In the genomic region with DNA sequence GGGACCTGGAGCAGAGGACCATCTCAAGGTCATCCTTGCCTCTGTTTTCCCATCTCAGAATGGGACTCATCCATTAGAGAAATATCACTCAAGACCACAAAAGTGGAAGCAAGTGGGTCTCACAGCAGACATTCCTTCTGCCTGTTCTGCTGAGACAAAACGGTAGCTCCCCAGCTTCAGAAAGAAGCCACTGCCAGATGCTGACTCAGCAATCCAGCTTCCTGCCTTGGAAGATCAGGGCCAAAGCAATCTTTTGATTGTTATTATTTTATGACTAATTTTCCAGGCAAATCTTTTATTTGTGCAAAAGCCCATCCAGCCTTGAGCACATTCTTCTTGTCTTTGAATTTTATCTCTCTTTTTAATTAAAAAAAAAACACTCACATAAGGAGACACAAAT, we compare ENCODE assay signal across 21 cellular contexts.
"Had no signal": no experiment of that assay in that cellular context is flagged by ENCODE, and none has a peak within 500 bp of the region (broad histone marks: within the 10 kb centered on the region; RNA-seq: fewer than 3 reads in every experiment).

No MANE protein-coding gene starts in this region.

- H3K27me3 ChIP-seq: esophagus muscularis mucosa, left lung, sigmoid colon, transverse colon had no signal

- ATAC-seq: effector memory CD8-positive, alpha-beta T cell; left lung; lower lobe of right lung; psoas muscle had no signal

- H3K9ac ChIP-seq: parathyroid adenoma had no signal

- H3K27ac ChIP-seq: epithelial cell of prostate, esophagus muscularis mucosa, left lung, lower lobe of right lung, parathyroid adenoma, psoas muscle, sigmoid colon, skin epidermis, stomach, thoracic aorta, transverse colon had no signal

- H3K4me3 ChIP-seq: esophagus muscularis mucosa, left lung, lower lobe of right lung, psoas muscle, sigmoid colon, skin epidermis, stomach, thoracic aorta, transverse colon had no signal

- H2AFZ ChIP-seq: parathyroid adenoma had no signal

- H3K36me3 ChIP-seq: esophagus muscularis mucosa, left lung, lower lobe of right lung, sigmoid colon, stomach, thoracic aorta, transverse colon had no signal

- H3K9me3 ChIP-seq: thoracic aorta, transverse colon had no signal

- H3K4me1 Mint-ChIP-seq: immature natural killer cell, naive B cell, nephron progenitor cell had no signal

- H3K4me1 ChIP-seq: esophagus muscularis mucosa, left lung, lower lobe of right lung, parathyroid adenoma, psoas muscle, sigmoid colon, stomach, transverse colon had no signal

- DNase-seq: effector memory CD8-positive, alpha-beta T cell; immature natural killer cell; left lung; lower lobe of right lung; midbrain; naive B cell; nephron progenitor cell; psoas muscle; retina; sigmoid colon; stimulated activated naive CD4-positive, alpha-beta T cell; stomach; substantia nigra; transverse colon had no signal

- H3K36me3 Mint-ChIP-seq: immature natural killer cell, memory B cell, naive B cell had no signal

- H3K4me3 Mint-ChIP-seq: dendritic cell treated with granulocyte-macrophage colony-stimulating factor and Interleukin-4, amounts not matched to agents 40 ng/mL and 50 ng/mL, for 4 days; effector memory CD8-positive, alpha-beta T cell; immature natural killer cell; memory B cell; naive B cell; nephron progenitor cell had no signal

- H3K9me3 Mint-ChIP-seq: effector memory CD8-positive, alpha-beta T cell; immature natural killer cell had no signal

- H3K27ac Mint-ChIP-seq: dendritic cell treated with granulocyte-macrophage colony-stimulating factor and Interleukin-4, amounts not matched to agents 40 ng/mL and 50 ng/mL, for 4 days; effector memory CD8-positive, alpha-beta T cell; immature natural killer cell; memory B cell; naive B cell; nephron progenitor cell had no signal
